In genomic region chr12:27762757-27763156, GRCh38 we compare ENCODE assay signal across 30 cellular contexts. TPM values are rescaled to one million over a fixed set of nuclear protein-coding genes. Genes with fewer than 3 reads are reported as not detected.
DNase-seq lines count a peak whose midpoint lies in the region; ATAC-seq and TF ChIP-seq lines count a peak whose summit lies in the region.
"Had no signal": no experiment of that assay in that cellular context is flagged by ENCODE, and none has a peak within 500 bp of the region (broad histone marks: within the 10 kb centered on the region; RNA-seq: fewer than 3 reads in every experiment).

No MANE protein-coding gene starts in this region.

- H3K9ac ChIP-seq in MM.1S (ENCODE audit: low read length) = no peak overlapping the region
- H3K9ac ChIP-seq: neural progenitor cell, parathyroid adenoma had no signal

- peaks cover 7% of the 10 kb centered on the region for H3K4me1 Mint-ChIP-seq in activated T-cell treated with anti-CD3 and anti-CD28 coated beads, Interleukin-2, amount 50 U/mL, for 24 hours (ENCODE audit: low read depth)
- H3K4me1 Mint-ChIP-seq: neural progenitor cell had no signal

- ATAC-seq in GM19351 (IDR thresholded peaks at IDR 0.05; ENCODE audit: unreplicated experiment) = peak; percentile 66
- ATAC-seq in HG03159 (IDR thresholded peaks at IDR 0.05; ENCODE audit: unreplicated experiment) = no peak
- ATAC-seq: left lung had no signal

- H3K36me3 ChIP-seq in MM.1S (replicated peaks; ENCODE audit: insufficient read depth, low read length) = no peaks in the 10 kb centered on the region
- H3K36me3 ChIP-seq: left lung, neural progenitor cell had no signal

- no peaks in the 10 kb centered on the region for H4K20me1 ChIP-seq in MM.1S (ENCODE audit: insufficient read depth, low read length)

- H3K4me3 ChIP-seq in MM.1S (ENCODE audit: low read length) = no peak overlapping the region
- H3K4me3 ChIP-seq: left lung, neural progenitor cell, smooth muscle cell had no signal

- H3K27ac ChIP-seq in MM.1S (ENCODE audit: low read length) = peak overlapping the region; percentile 21; the same call in 1 of the 2 replicates
- H3K27ac ChIP-seq: epithelial cell of prostate, left lung, neural progenitor cell, parathyroid adenoma had no signal

- no peak for TF ChIP-seq CTCF in MM.1S (IDR thresholded peaks at IDR 0.05; ENCODE audit: low read length)

- H3K4me2 ChIP-seq in MM.1S (ENCODE audit: low read depth, low read length) = no peak overlapping the region
- H3K4me2 ChIP-seq: neural progenitor cell, smooth muscle cell had no signal

- no peaks in the 10 kb centered on the region for H3K27me3 Mint-ChIP-seq in activated T-cell treated with anti-CD3 and anti-CD28 coated beads, Interleukin-2, amount 50 U/mL, for 24 hours

- no peak overlapping the region for H3K4me3 Mint-ChIP-seq in activated T-cell treated with anti-CD3 and anti-CD28 coated beads, Interleukin-2, amount 50 U/mL, for 24 hours
- H3K4me3 Mint-ChIP-seq: neural progenitor cell had no signal

- H2AFZ ChIP-seq in MM.1S (ENCODE audit: low read length) = no peak overlapping the region
- H2AFZ ChIP-seq: neural progenitor cell, parathyroid adenoma had no signal

- peaks cover 10% of the 10 kb centered on the region; the same call in 1 of the 2 replicates for H3K4me1 ChIP-seq in MM.1S (ENCODE audit: low read length)
- H3K4me1 ChIP-seq: left lung, neural progenitor cell, parathyroid adenoma had no signal

- no peaks in the 10 kb centered on the region for H3K79me2 ChIP-seq in MM.1S (ENCODE audit: low read length)
- H3K79me2 ChIP-seq: parathyroid adenoma had no signal

- DNase-seq in activated T-cell treated with anti-CD3 and anti-CD28 coated beads for 48 hours (ENCODE audit: low read depth) = peak; percentile 2
- no peak for DNase-seq in activated T-cell treated with anti-CD3 and anti-CD28 coated beads, Interleukin-2, amount 50 U/mL, for 24 hours
- peak; percentile 73 for DNase-seq in MM.1S
- peak; percentile 5 for DNase-seq in astrocyte of the hippocampus (ENCODE audit: low read depth, low spot score)
- DNase-seq in mesenteric fat pad (ENCODE audit: low spot score) = no peak
- no peak for DNase-seq in DMS 273 treated with DMSO at 0.1 percent for 48 hours (lab: John Stamatoyannopoulos, UW)
- DNase-seq: ACHN; activated effector memory CD4-positive, alpha-beta T cell treated with Interleukin-2 at 50 U/mL for 16 hours; amygdala; effector CD4-positive, alpha-beta T cell; glutamatergic neuron; left lung; mesenchymal stem cell; NCI-H1092; NCI-H187 treated with DMSO at 0.1 percent for 48 hours; NCI-H2171 treated with DMSO at 0.1 percent for 48 hours; NCI-H510A treated with DMSO at 0.1 percent for 48 hours; NK-92 treated with Interleukin-12 subunit alpha and Interleukin-12 subunit beta, amount 100 ng/mL, for 24 hours; SHP77; stimulated activated CD4-positive, alpha-beta T cell treated with anti-CD3 and anti-CD28 coated beads, Interleukin-2, amount 100 ng/mL, for 24 hours; T-helper 9 cell; trophoblast cell had no signal

- H3K27ac Mint-ChIP-seq in activated T-cell treated with anti-CD3 and anti-CD28 coated beads, Interleukin-2, amount 50 U/mL, for 24 hours = no peak overlapping the region
- H3K27ac Mint-ChIP-seq: neural progenitor cell had no signal

- no peaks in the 10 kb centered on the region for H3K9me2 ChIP-seq in MM.1S (replicated peaks; ENCODE audit: insufficient read depth, low read length)

- no peaks in the 10 kb centered on the region for H3K27me3 ChIP-seq in MM.1S (replicated peaks; ENCODE audit: insufficient read depth, low read length)
- H3K27me3 ChIP-seq: left lung, neural progenitor cell had no signal

- no peaks in the 10 kb centered on the region for H3K9me3 ChIP-seq in MM.1S (replicated peaks; ENCODE audit: insufficient read depth, low read length)
- H3K9me3 ChIP-seq: left lung had no signal

- peaks cover 9% of the 10 kb centered on the region for H3K36me3 Mint-ChIP-seq in activated T-cell treated with anti-CD3 and anti-CD28 coated beads, Interleukin-2, amount 50 U/mL, for 24 hours (ENCODE audit: low read depth)
- H3K36me3 Mint-ChIP-seq: neural progenitor cell had no signal

- H3K9me3 Mint-ChIP-seq in activated T-cell treated with anti-CD3 and anti-CD28 coated beads, Interleukin-2, amount 50 U/mL, for 24 hours = no peaks in the 10 kb centered on the region
- H3K9me3 Mint-ChIP-seq: neural progenitor cell had no signal

- H3F3A ChIP-seq in MM.1S (ENCODE audit: insufficient read depth, low read length) = peaks cover 12% of the 10 kb centered on the region; the same call in 1 of the 2 replicates

RNA-seq across cellular contexts. Expression of gene KLHL42, which starts 17.3 kb away (rescaled TPM):
- total RNA-seq in mesenteric fat pad = 22.7 TPM

RNA-seq across cellular contexts. Expression of gene MANSC4, which starts 17.3 kb away (rescaled TPM):
- total RNA-seq in mesenteric fat pad = not detected
- total RNA-seq: bronchial epithelial cell, G401, left lung had no signal

RNA-seq across cellular contexts. Expression of gene MRPS35, which starts 52.1 kb away (rescaled TPM):
- total RNA-seq in mesenteric fat pad = 32.1 TPM

Comparison
In these comparisons a context has a peak if more than half of its experiments do, and no peak if none do; other contexts are left out.
1. DNase-seq: peak in activated T-cell treated with anti-CD3 and anti-CD28 coated beads for 48 hours (single experiment), MM.1S (single experiment) and astrocyte of the hippocampus (single experiment); none in activated T-cell treated with anti-CD3 and anti-CD28 coated beads, Interleukin-2, amount 50 U/mL, for 24 hours (single experiment), mesenteric fat pad (single experiment) and DMS 273 treated with DMSO at 0.1 percent for 48 hours (single experiment).